Comparison of ENCODE assay signal across 9 cellular contexts in genomic region chr22:45602824-45603301, GRCh38.
DNase-seq lines count a peak whose midpoint lies in the region; ATAC-seq and TF ChIP-seq lines count a peak whose summit lies in the region.
"Had no signal": no experiment of that assay in that cellular context is flagged by ENCODE, and none has a peak within 500 bp of the region (broad histone marks: within the 10 kb centered on the region; RNA-seq: fewer than 3 reads in every experiment).

No MANE protein-coding gene starts in this region.

- H3K9ac ChIP-seq in ES-I3 (ENCODE audit: low read depth, low read length) (peak overlapping the region; percentile 22; the same call in 1 of the 2 replicates), neuronal stem cell (ENCODE audit: low read depth, low read length, poor library complexity) (no peak overlapping the region)

- H3K79me1 ChIP-seq in neuronal stem cell (ENCODE audit: low read depth, low read length): peaks cover under 1% of the 10 kb centered on the region

- H3K36me3 ChIP-seq in ES-I3 (ENCODE audit: insufficient read depth, low read length) (no peaks in the 10 kb centered on the region), neuronal stem cell (replicated peaks in 1 of 2; ENCODE audit: control insufficient read depth in 2 of 2, insufficient read depth in 2 of 2, low read length in 2 of 2) (no peaks in the 10 kb centered on the region), prostate gland (no peaks in the 10 kb centered on the region)

- H3K27me3 ChIP-seq in neuronal stem cell (ENCODE audit: control insufficient read depth in 3 of 3, insufficient read depth in 3 of 3, low read depth in 1 of 3, low read length in 3 of 3) (no peaks in the 10 kb centered on the region), prostate gland (replicated peaks; ENCODE audit: insufficient read depth) (no peaks in the 10 kb centered on the region)
- H3K27me3 ChIP-seq: heart left ventricle had no signal

- H2AFZ ChIP-seq in neuronal stem cell (ENCODE audit: low read length): no peak overlapping the region

- no CpG with 5 or more reads among the region's 15 CpGs for WGBS in neuronal stem cell (ENCODE audit: extremely low coverage in 2 of 2, insufficient read length in 2 of 2, insufficient replicate concordance in 1 of 2), 2 donors
- 87% methylated on average over 15 of the region's 15 CpGs for WGBS in prostate gland

- intact Hi-C loops in prostate gland (cut with DNase I): no loop called here

- no peak overlapping the region for H2AK5ac ChIP-seq in neuronal stem cell (ENCODE audit: low read depth, low read length)

- H3K27ac ChIP-seq in neuronal stem cell (replicated peaks; ENCODE audit: low read length): no peak overlapping the region
- H3K27ac ChIP-seq in prostate gland: peak overlapping the region in 1 of 2 donors; percentile 35
- H3K27ac ChIP-seq: heart left ventricle had no signal

- no peak for TF ChIP-seq CTCF in prostate gland (IDR thresholded peaks at IDR 0.05)

- no peak overlapping the region for H2BK5ac ChIP-seq in neuronal stem cell (ENCODE audit: low read length)

- peak overlapping the region; percentile 16 for H3K23ac ChIP-seq in neuronal stem cell (ENCODE audit: low read depth, low read length, poor library complexity)

- no peak overlapping the region for H2BK15ac ChIP-seq in neuronal stem cell (ENCODE audit: low read length)

- no peak overlapping the region for H3K18ac ChIP-seq in neuronal stem cell (ENCODE audit: low read length)

- no peak overlapping the region for H3K4me3 ChIP-seq in neuronal stem cell (ENCODE audit: low read length in 2 of 2)
- no peak overlapping the region for H3K4me3 ChIP-seq in prostate gland
- H3K4me3 ChIP-seq: heart left ventricle had no signal

- no peak for TF ChIP-seq POLR2A in prostate gland (IDR thresholded peaks at IDR 0.05)

- H3K14ac ChIP-seq in neuronal stem cell (ENCODE audit: low read length): no peak overlapping the region

- H3K4me1 ChIP-seq in ES-I3 (ENCODE audit: insufficient read depth, low read length) (peaks cover 8% of the 10 kb centered on the region; the same call in 1 of the 2 replicates), neuronal stem cell (ENCODE audit: control insufficient read depth in 2 of 2, insufficient read depth in 1 of 2, low read depth in 1 of 2, low read length in 2 of 2) (peaks cover 0 to 2% of the 10 kb centered on the region in 2 donors), prostate gland (replicated peaks) (peaks cover 6% of the 10 kb centered on the region)

- H3K4me2 ChIP-seq in neuronal stem cell (ENCODE audit: insufficient read depth, low read length, poor library complexity, severe bottlenecking): no peak overlapping the region

- no peak overlapping the region for H4K8ac ChIP-seq in neuronal stem cell (ENCODE audit: low read depth, low read length)

- no peak overlapping the region for H2BK120ac ChIP-seq in neuronal stem cell (ENCODE audit: low read depth, low read length)

- ATAC-seq in HG02759 (IDR thresholded peaks at IDR 0.05; ENCODE audit: unreplicated experiment): no peak
- ATAC-seq in HG02798 (IDR thresholded peaks at IDR 0.05; ENCODE audit: poor library complexity, unreplicated experiment): no peak
- ATAC-seq: heart left ventricle had no signal

- H3K4ac ChIP-seq in neuronal stem cell (ENCODE audit: low read length): no peak overlapping the region

- H2BK12ac ChIP-seq in neuronal stem cell (ENCODE audit: low read length): no peak overlapping the region

- H3K9me3 ChIP-seq in ES-I3 (ENCODE audit: control insufficient read depth, insufficient read depth, low read length): no peaks in the 10 kb centered on the region
- H3K9me3 ChIP-seq in neuronal stem cell (replicated peaks in 1 of 2; ENCODE audit: control insufficient read depth in 2 of 2, insufficient read depth in 1 of 2, low read depth in 1 of 2, low read length in 2 of 2): no peaks in the 10 kb centered on the region
- H3K9me3 ChIP-seq in prostate gland: no peaks in the 10 kb centered on the region
- H3K9me3 ChIP-seq: heart left ventricle had no signal

- H4K91ac ChIP-seq in neuronal stem cell (ENCODE audit: low read depth, low read length, poor library complexity): no peak overlapping the region

- peak; percentile 97 for DNase-seq in NCI-H2171 (lab: John Stamatoyannopoulos, UW)
- DNase-seq in astrocyte of the hippocampus (ENCODE audit: low read depth, low spot score): peak; percentile 23
- DNase-seq in neuronal stem cell (ENCODE audit: low spot score): peak; percentile 37
- DNase-seq in SW 1271 (lab: John Stamatoyannopoulos, UW): no peak
- no peak for DNase-seq in prostate gland (ENCODE audit: low spot score)

Comparison
In these comparisons a context has a peak if more than half of its experiments do, and no peak if none do; other contexts are left out.
1. DNase-seq: peak in NCI-H2171 (single experiment), astrocyte of the hippocampus (single experiment) and neuronal stem cell (single experiment); none in SW 1271 (0 of 2) and prostate gland (single experiment).